Comparison of ENCODE assay signal across 1 cellular context in genomic region chr2:62200291-62200841, GRCh38.
TF ChIP-seq lines count a peak whose summit lies in the region.

No MANE protein-coding gene starts in this region.

TF ChIP-seq in GM12878, 131 proteins besides CTCF, POLR2A, EP300 and RAD21:
- peak; percentile 76 for TF ChIP-seq ZNF384 (IDR thresholded peaks at IDR 0.05; ENCODE audit: borderline replicate concordance, low read depth, low read length)
- 0 out of 2 replicates have a peak, but pooled peaks have one; percentile 54 for TF ChIP-seq CHD1 (IDR thresholded peaks at IDR 0.05; ENCODE audit: low read depth, low read length)
- TF ChIP-seq HSF1 (IDR thresholded peaks at IDR 0.05; ENCODE audit: low read depth, low read length) = no peak
- peak; percentile 41 for TF ChIP-seq SKIL (IDR thresholded peaks at IDR 0.05; ENCODE audit: low read depth, poor library complexity, severe bottlenecking)
- peak in 1 of 2 experiments; percentile 55; a peak in 1 of 4 replicates for TF ChIP-seq ETV6 (conservative IDR thresholded peaks at IDR 0.05 in 1 of 2, IDR thresholded peaks at IDR 0.05 in 1 of 2; ENCODE audit: borderline replicate concordance in 1 of 2, low read depth in 1 of 2)
- 0 out of 2 replicates have a peak, but pooled peaks have one; percentile 5 for TF ChIP-seq IKZF1 (conservative IDR thresholded peaks at IDR 0.05)
- TF ChIP-seq WRNIP1 (IDR thresholded peaks at IDR 0.05; ENCODE audit: borderline replicate concordance, low read depth, low read length) = 0 out of 2 replicates have a peak, but pooled peaks have one; percentile 83
- TF ChIP-seq TBL1XR1 (IDR thresholded peaks at IDR 0.05; ENCODE audit: low read depth, low read length) = peak; percentile 62; the same call in 1 of the 2 replicates
- TF ChIP-seq CREB1 (IDR thresholded peaks at IDR 0.05; ENCODE audit: low read depth) = peak; percentile 88
- TF ChIP-seq MLLT1 (IDR thresholded peaks at IDR 0.05) = peak; percentile 61; the same call in 1 of the 2 replicates
- TF ChIP-seq STAT3 (IDR thresholded peaks at IDR 0.05; ENCODE audit: low read depth, low read length) = 0 out of 2 replicates have a peak, but pooled peaks have one; percentile 38
- 0 out of 2 replicates have a peak, but pooled peaks have one; percentile 19 for TF ChIP-seq RELB (IDR thresholded peaks at IDR 0.05; ENCODE audit: low read depth)
- peak; percentile 81 for TF ChIP-seq CREM (IDR thresholded peaks at IDR 0.05; ENCODE audit: low read depth)
- TF ChIP-seq FOXM1 (IDR thresholded peaks at IDR 0.05; ENCODE audit: low read depth, low read length) = 0 out of 2 replicates have a peak, but pooled peaks have one; percentile 25
- 0 out of 2 replicates have a peak, but pooled peaks have one; percentile 31 for TF ChIP-seq ATF2 (IDR thresholded peaks at IDR 0.05; ENCODE audit: low read length)
- TF ChIP-seq RUNX3 (IDR thresholded peaks at IDR 0.05; ENCODE audit: low read length) = peak; percentile 84
- peak; percentile 82; the same call in 1 of the 2 replicates for TF ChIP-seq TCF7 (IDR thresholded peaks at IDR 0.05; ENCODE audit: borderline replicate concordance)
- peak in 1 of 2 experiments; percentile 70; a peak in 1 of 4 replicates for TF ChIP-seq CEBPB (IDR thresholded peaks at IDR 0.05; ENCODE audit: borderline replicate concordance in 1 of 2, low read depth in 2 of 2, low read length in 2 of 2)
- TF ChIP-seq SIX5 (IDR thresholded peaks at IDR 0.05; ENCODE audit: low read depth, low read length, severe bottlenecking) = no peak
- no peak for TF ChIP-seq ZNF592 (IDR thresholded peaks at IDR 0.05)
- peak; percentile 60 for TF ChIP-seq NFIC (IDR thresholded peaks at IDR 0.05; ENCODE audit: low read depth, low read length)
- TF ChIP-seq EGR1 (IDR thresholded peaks at IDR 0.05; ENCODE audit: borderline replicate concordance in 1 of 2, low read depth in 2 of 2, low read length in 2 of 2) = no peak
- no peak for TF ChIP-seq ELK1 (IDR thresholded peaks at IDR 0.05; ENCODE audit: low read depth, low read length)
- TF ChIP-seq PKNOX1 (IDR thresholded peaks at IDR 0.05) = 0 out of 2 replicates have a peak, but pooled peaks have one; percentile 9
- TF ChIP-seq PML (IDR thresholded peaks at IDR 0.05; ENCODE audit: low read length) = peak; percentile 52; the same call in 1 of the 2 replicates
- peak; percentile 65 for TF ChIP-seq CUX1 (IDR thresholded peaks at IDR 0.05; ENCODE audit: insufficient replicate concordance, low read depth, low read length)
- TF ChIP-seq JUNB (IDR thresholded peaks at IDR 0.05) = peak; percentile 49
- TF ChIP-seq NBN (IDR thresholded peaks at IDR 0.05) = 0 out of 2 replicates have a peak, but pooled peaks have one; percentile 23
- no peak for TF ChIP-seq JUND (IDR thresholded peaks at IDR 0.05; ENCODE audit: low read depth, low read length)
